ENCODE assay signal across 11 cellular contexts in genomic region chr9:137115394-137116026, GRCh38. TPM values are rescaled to one million over a fixed set of nuclear protein-coding genes. Genes with fewer than 3 reads are reported as not detected.
DNase-seq lines count a peak whose midpoint lies in the region; ATAC-seq and TF ChIP-seq lines count a peak whose summit lies in the region.
"Had no signal": no experiment of that assay in that cellular context is flagged by ENCODE, and none has a peak within 500 bp of the region (broad histone marks: within the 10 kb centered on the region; RNA-seq: fewer than 3 reads in every experiment).

No MANE protein-coding gene starts in this region.

- H3K27ac Mint-ChIP-seq in natural killer cell (no peak overlapping the region), WTC11 (no peak overlapping the region)
- no peak overlapping the region for H3K27ac Mint-ChIP-seq in natural killer cell treated with Interleukin-12 subunit alpha and Interleukin-12 subunit beta and Interleukin-15 and Interleukin-18, amount 100 ng/mL, for 72 hours
- H3K27ac Mint-ChIP-seq: dendritic cell treated with granulocyte-macrophage colony-stimulating factor and Interleukin-4, amounts not matched to agents 40 ng/mL and 50 ng/mL, for 4 days had no signal

- H3K79me2 ChIP-seq in hepatocyte = peaks cover 3% of the 10 kb centered on the region

- H3K27ac ChIP-seq in hepatocyte = peak overlapping the region; percentile 84

- H3K4me3 Mint-ChIP-seq in natural killer cell (peak overlapping the region; percentile 25), WTC11 (peak overlapping the region; percentile 40)
- H3K4me3 Mint-ChIP-seq in natural killer cell treated with Interleukin-12 subunit alpha and Interleukin-12 subunit beta and Interleukin-15 and Interleukin-18, amount 100 ng/mL, for 72 hours = no peak overlapping the region

- H3K4me3 ChIP-seq in hepatocyte = no peak overlapping the region

- H3K9me3 ChIP-seq in hepatocyte (ENCODE audit: low read depth) = no peaks in the 10 kb centered on the region

- no peak for TF ChIP-seq CTCF in natural killer cell (IDR thresholded peaks at IDR 0.05)
- TF ChIP-seq CTCF in WTC11 (IDR thresholded peaks at IDR 0.05) = no peak
- TF ChIP-seq CTCF in hepatocyte (IDR thresholded peaks at IDR 0.05; ENCODE audit: poor library complexity) = no peak

- H3K36me3 ChIP-seq in hepatocyte (replicated peaks; ENCODE audit: insufficient read depth, low read depth) = no peaks in the 10 kb centered on the region

- peak overlapping the region; percentile 99 for H3K4me2 ChIP-seq in hepatocyte

- POLR2A ChIA-PET in WTC11 (lab: Charles Lee) = interaction anchor here (0.6 to 0.9 kb wide), 2 partner anchors 110 to 337 kb away, joined by 3 read pairs; no protein-coding TSS in a partner anchor

- no peak overlapping the region for H2AFZ ChIP-seq in hepatocyte

- H4K20me1 ChIP-seq in hepatocyte (ENCODE audit: insufficient read depth, poor library complexity, severe bottlenecking) = no peaks in the 10 kb centered on the region

- no peak for ATAC-seq in natural killer cell
- ATAC-seq in natural killer cell treated with Interleukin-12 subunit alpha and Interleukin-12 subunit beta and Interleukin-15 and Interleukin-18, amount 100 ng/mL, for 72 hours = no peak
- no peak for ATAC-seq in WTC11
- ATAC-seq in HG03159 (IDR thresholded peaks at IDR 0.05; ENCODE audit: unreplicated experiment) = no peak

- H3K4me1 ChIP-seq in hepatocyte (ENCODE audit: insufficient read depth) = peaks cover 37% of the 10 kb centered on the region

- H3K9me2 ChIP-seq in hepatocyte (replicated peaks; ENCODE audit: insufficient read depth) = no peaks in the 10 kb centered on the region

- H3K27me3 Mint-ChIP-seq in natural killer cell (ENCODE audit: low read depth in 2 of 2) = no peaks in the 10 kb centered on the region
- no peaks in the 10 kb centered on the region for H3K27me3 Mint-ChIP-seq in natural killer cell treated with Interleukin-12 subunit alpha and Interleukin-12 subunit beta and Interleukin-15 and Interleukin-18, amount 100 ng/mL, for 72 hours
- peaks cover 29% of the 10 kb centered on the region for H3K27me3 Mint-ChIP-seq in WTC11 (ENCODE audit: low read depth)

- no peaks in the 10 kb centered on the region for H3K27me3 ChIP-seq in hepatocyte

- intact Hi-C loops in natural killer cell (cut with micrococcal nuclease) = loop anchor here (5.0 kb wide), 1 partner anchor 112 kb away; the partner anchor contains the start of genes CYSRT1 and RNF224

- DNase-seq in natural killer cell (no peak), WTC11 (ENCODE audit: low spot score) (no peak), hepatocyte (ENCODE audit: low spot score) (no peak), C1 segment of cervical spinal cord (lab: John Stamatoyannopoulos, UW) (no peak), SHP77 (lab: John Stamatoyannopoulos, UW) (no peak), NCI-H774 (lab: John Stamatoyannopoulos, UW) (no peak)
- no peak for DNase-seq in natural killer cell treated with Interleukin-12 subunit alpha and Interleukin-12 subunit beta and Interleukin-15 and Interleukin-18, amount 100 ng/mL, for 72 hours (ENCODE audit: low spot score)
- DNase-seq: NCI-H1417 treated with DMSO at 0.1 percent for 48 hours had no signal

- H3K4me1 Mint-ChIP-seq in natural killer cell = no peaks in the 10 kb centered on the region
- peaks cover 0 to 10% of the 10 kb centered on the region in 2 donors for H3K4me1 Mint-ChIP-seq in natural killer cell treated with Interleukin-12 subunit alpha and Interleukin-12 subunit beta and Interleukin-15 and Interleukin-18, amount 100 ng/mL, for 72 hours (ENCODE audit: low read depth in 2 of 2)
- H3K4me1 Mint-ChIP-seq in WTC11 = no peaks in the 10 kb centered on the region
- H3K4me1 Mint-ChIP-seq: neural crest cell had no signal

- H3K9me3 Mint-ChIP-seq in natural killer cell = no peaks in the 10 kb centered on the region
- H3K9me3 Mint-ChIP-seq in natural killer cell treated with Interleukin-12 subunit alpha and Interleukin-12 subunit beta and Interleukin-15 and Interleukin-18, amount 100 ng/mL, for 72 hours = no peaks in the 10 kb centered on the region
- H3K9me3 Mint-ChIP-seq in WTC11 = peaks cover 8% of the 10 kb centered on the region
- H3K9me3 Mint-ChIP-seq: dendritic cell treated with granulocyte-macrophage colony-stimulating factor and Interleukin-4, amounts not matched to agents 40 ng/mL and 50 ng/mL, for 4 days; neural crest cell had no signal

- WGBS in hepatocyte (ENCODE audit: low lambda C conversion rate, missing lambda C conversion rate) = 90% methylated on average over 20 of the region's 21 CpGs

- CTCF ChIA-PET in WTC11 (lab: Charles Lee) = interaction anchor here (0.9 to 1.6 kb wide), 9 partner anchors 29 to 121 kb away, joined by 3 to 8 read pairs (median 6); partner anchors contain the start of genes MAN1B1 and RNF224

- H3K36me3 Mint-ChIP-seq in natural killer cell = no peaks in the 10 kb centered on the region
- H3K36me3 Mint-ChIP-seq in natural killer cell treated with Interleukin-12 subunit alpha and Interleukin-12 subunit beta and Interleukin-15 and Interleukin-18, amount 100 ng/mL, for 72 hours = no peaks in the 10 kb centered on the region
- H3K36me3 Mint-ChIP-seq in WTC11 = no peaks in the 10 kb centered on the region

TF ChIP-seq in WTC11, 78 proteins besides CTCF, POLR2A, EP300 and RAD21 (continues in another document):
- TF ChIP-seq E2F5 (CRISPR knock-in tag; IDR thresholded peaks at IDR 0.05) (no peak), AFF4 (CRISPR knock-in tag; IDR thresholded peaks at IDR 0.05; ENCODE audit: borderline replicate concordance) (no peak), TCF7 (CRISPR knock-in tag; IDR thresholded peaks at IDR 0.05; ENCODE audit: low read depth) (no peak)

RNA-seq across cellular contexts. Expression of gene DPP7, which starts 1.0 kb away (rescaled TPM):
- total RNA-seq in natural killer cell = 100 to 1,000 TPM; 233 to 264 (median 251) TPM
- 100 to 1,000 TPM; 188 to 310 TPM for total RNA-seq in natural killer cell treated with Interleukin-12 subunit alpha and Interleukin-12 subunit beta and Interleukin-15 and Interleukin-18, amount 100 ng/mL, for 72 hours
- total RNA-seq in WTC11 (2021) = 38.9 to 43.7 TPM (median 42.1 TPM) in 3 replicates
- total RNA-seq in hepatocyte = 206 and 207 TPM in 2 replicates
- polyA plus RNA-seq in hepatocyte = 544 and 678 TPM in 2 replicates

RNA-seq across cellular contexts. Expression of gene GRIN1, which starts 23.4 kb away (rescaled TPM):
- total RNA-seq in natural killer cell = not detected
- total RNA-seq in natural killer cell treated with Interleukin-12 subunit alpha and Interleukin-12 subunit beta and Interleukin-15 and Interleukin-18, amount 100 ng/mL, for 72 hours = under 1 TPM in 1 of 2 donors, not detected in 1; 0.11 TPM
- 4.0 to 6.6 TPM (median 4.1 TPM) in 3 replicates for total RNA-seq in WTC11 (2021)
- total RNA-seq in hepatocyte = not detected in 2 replicates
- not detected in 2 replicates for polyA plus RNA-seq in hepatocyte

RNA-seq across cellular contexts. Expression of gene MAN1B1, which starts 28.7 kb away (rescaled TPM):
- total RNA-seq in natural killer cell (10 to 100 TPM; 75.1 to 99.4 (median 80.4) TPM), WTC11 (2021) (44.9 to 57.1 TPM (median 47.1 TPM) in 3 replicates), hepatocyte (54.6 and 60.8 TPM in 2 replicates)
- 10 to 100 TPM; 34.1 to 55.8 TPM for total RNA-seq in natural killer cell treated with Interleukin-12 subunit alpha and Interleukin-12 subunit beta and Interleukin-15 and Interleukin-18, amount 100 ng/mL, for 72 hours
- polyA plus RNA-seq in hepatocyte = 94.2 and 101 TPM in 2 replicates

RNA-seq across cellular contexts. Expression of gene UAP1L1, which starts 38.2 kb away (rescaled TPM):
- total RNA-seq in natural killer cell (10 to 100 TPM; 10.5 to 25.8 (median 19.3) TPM), WTC11 (2021) (12.1 to 17.7 TPM (median 14.3 TPM) in 3 replicates), hepatocyte (11.2 and 15.6 TPM in 2 replicates)
- total RNA-seq in natural killer cell treated with Interleukin-12 subunit alpha and Interleukin-12 subunit beta and Interleukin-15 and Interleukin-18, amount 100 ng/mL, for 72 hours = 10 to 100 TPM; 19.9 to 22.0 TPM
- polyA plus RNA-seq in hepatocyte = 39.1 and 40.1 TPM in 2 replicates

RNA-seq across cellular contexts. Expression of gene SAPCD2, which starts 45.2 kb away (rescaled TPM):
- total RNA-seq in natural killer cell (1 to 10 TPM in 2 of 3 donors, under 1 TPM in 1; 0.59 to 2.6 (median 1.0) TPM), WTC11 (2021) (52.0 to 67.0 TPM (median 53.6 TPM) in 3 replicates), hepatocyte (4.6 and 7.5 TPM in 2 replicates)
- total RNA-seq in natural killer cell treated with Interleukin-12 subunit alpha and Interleukin-12 subunit beta and Interleukin-15 and Interleukin-18, amount 100 ng/mL, for 72 hours = 10 to 100 TPM in 1 of 2 donors, 1 to 10 TPM in 1; 9.5 to 20.8 TPM
- 4.8 and 5.6 TPM in 2 replicates for polyA plus RNA-seq in hepatocyte
